ENCODE assay signal across 28 cellular contexts in genomic region chr10:112053895-112054294, GRCh38.
"Had no signal": no experiment of that assay in that cellular context is flagged by ENCODE, and none has a peak within 500 bp of the region (broad histone marks: within the 10 kb centered on the region; RNA-seq: fewer than 3 reads in every experiment).

No MANE protein-coding gene starts in this region.

- H3K27ac ChIP-seq: colonic mucosa, coronary artery, dorsolateral prefrontal cortex, epithelial cell of prostate, esophagus muscularis mucosa, esophagus squamous epithelium, foreskin keratinocyte, gastrocnemius medialis, gastroesophageal sphincter, heart left ventricle, heart right ventricle had no signal

- H3K4me1 ChIP-seq: colonic mucosa, esophagus muscularis mucosa, esophagus squamous epithelium, foreskin keratinocyte, gastrocnemius medialis, gastroesophageal sphincter, heart left ventricle, heart right ventricle had no signal

- H3K27me3 ChIP-seq: colonic mucosa, dorsolateral prefrontal cortex, esophagus muscularis mucosa, esophagus squamous epithelium, foreskin keratinocyte, gastrocnemius medialis, gastroesophageal sphincter, heart right ventricle had no signal

- H3K9me3 ChIP-seq: colonic mucosa, esophagus muscularis mucosa, esophagus squamous epithelium, gastrocnemius medialis, gastroesophageal sphincter, heart left ventricle, heart right ventricle had no signal

- H3K4me3 ChIP-seq: colonic mucosa, coronary artery, dorsolateral prefrontal cortex, esophagus muscularis mucosa, esophagus squamous epithelium, gastrocnemius medialis, gastroesophageal sphincter, heart left ventricle, heart right ventricle had no signal

- ATAC-seq: effector memory CD8-positive, alpha-beta T cell; esophagus mucosa; foreskin keratinocyte; gastrocnemius medialis; gastroesophageal sphincter; heart left ventricle; heart right ventricle had no signal

- DNase-seq: colonic mucosa; cortex of kidney; dermis blood vessel endothelial cell; dorsolateral prefrontal cortex; effector CD4-positive, alpha-beta T cell; effector CD8-positive, alpha-beta T cell; effector memory CD4-positive, alpha-beta T cell; effector memory CD8-positive, alpha-beta T cell; endodermal cell; erythroblast; esophagus squamous epithelium; foreskin fibroblast; foreskin keratinocyte; foreskin melanocyte; gastrocnemius medialis; glutamatergic neuron; head of caudate nucleus; heart left ventricle; heart right ventricle had no signal

- H3K36me3 ChIP-seq: colonic mucosa, esophagus muscularis mucosa, esophagus squamous epithelium, gastrocnemius medialis, gastroesophageal sphincter, heart left ventricle, heart right ventricle had no signal

- FAIRE-seq: colon, endometrium, endothelial cell of umbilical vein, frontal cortex had no signal
